1 cellular context compared by ENCODE assay signal in the genomic region with DNA sequence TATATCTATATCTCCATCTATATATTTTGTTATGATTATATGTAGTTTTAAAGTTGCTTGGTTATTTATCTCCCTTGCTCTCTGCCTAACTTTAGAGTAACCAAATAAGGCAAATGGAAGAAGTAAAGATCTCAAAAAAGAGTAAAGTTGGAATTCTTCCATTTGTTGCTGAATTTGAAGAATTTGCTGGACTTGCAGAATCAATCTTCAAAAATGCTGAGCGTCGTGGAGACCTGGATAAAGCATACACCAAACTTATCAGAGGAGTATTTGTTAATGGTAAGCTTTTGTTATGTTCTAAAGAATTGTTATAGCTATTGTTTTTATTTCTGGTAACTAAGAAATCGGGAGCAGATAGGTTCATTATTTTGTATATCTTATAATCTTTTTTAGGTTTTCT.
TF ChIP-seq lines count a peak whose summit lies in the region.

No MANE protein-coding gene starts in this region.

TF ChIP-seq in HepG2, 621 proteins besides CTCF, POLR2A, EP300 and RAD21:
- TF ChIP-seq ATF3 (CRISPR knock-in tag; IDR thresholded peaks at IDR 0.05) (no peak), MAFK (conservative IDR thresholded peaks at IDR 0.05 in 1 of 2, IDR thresholded peaks at IDR 0.05 in 1 of 2; ENCODE audit: low read length in 2 of 2) (peak; percentile 37 to 68; a peak in 2 of 4 replicates), ZNF678 (CRISPR knock-in tag; IDR thresholded peaks at IDR 0.05) (no peak), MAFF (IDR thresholded peaks at IDR 0.05; ENCODE audit: low read depth, low read length) (peak; percentile 59)
